ENCODE assay signal across 8 cellular contexts in the genomic region with DNA sequence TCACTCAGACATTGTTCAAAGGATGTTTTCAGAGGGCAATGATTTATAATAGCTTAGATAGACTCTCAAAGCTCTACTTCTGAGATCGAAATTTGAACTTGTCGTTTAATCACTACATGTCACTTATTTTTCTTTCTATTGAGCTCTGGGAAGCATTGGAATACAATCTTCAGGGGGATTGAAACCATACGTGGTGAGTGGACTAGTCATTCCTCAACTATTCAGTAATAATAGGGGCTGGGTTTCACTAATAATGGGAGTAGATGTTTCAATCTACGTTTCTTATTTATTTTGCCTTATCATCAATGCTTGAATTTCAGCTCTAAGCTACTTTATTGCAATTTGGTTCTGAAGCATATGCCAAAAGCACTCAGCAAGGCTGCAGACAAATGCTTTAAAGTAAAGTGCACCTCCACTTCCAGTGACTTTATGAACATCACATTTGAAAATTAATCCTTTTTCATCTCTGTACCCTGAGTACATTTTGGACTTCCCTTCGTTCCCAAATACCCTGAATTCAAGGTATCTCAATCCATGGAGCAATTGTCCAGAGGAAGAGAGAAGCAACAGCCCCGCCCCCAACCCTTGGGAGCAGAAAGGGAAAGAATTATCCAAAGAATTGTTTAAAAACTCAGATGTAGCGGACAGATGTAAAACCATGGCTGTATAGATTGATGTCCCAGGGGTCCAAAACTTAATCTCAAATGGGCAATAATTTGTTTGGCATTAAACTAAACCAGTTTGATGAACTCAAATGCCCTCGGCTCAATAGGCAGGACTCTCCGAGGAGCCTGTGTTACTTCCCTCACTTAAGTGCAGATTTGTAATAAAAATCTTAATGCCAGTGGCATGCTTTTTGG.
DNase-seq lines count a peak whose midpoint lies in the region; ATAC-seq, FAIRE-seq and TF ChIP-seq lines count a peak whose summit lies in the region.

No MANE protein-coding gene starts in this region.

- DNase-seq in A549 (ENCODE audit: low read depth in 1 of 2, low spot score in 1 of 2) (peak; percentile 18 to 26), GM10248 (ENCODE audit: extremely low spot score) (peak; percentile 36), NCI-H82 (lab: John Stamatoyannopoulos, UW) (peak; percentile 83), cerebellar cortex (ENCODE audit: low spot score) (peak; percentile 75), NCI-H774 (lab: John Stamatoyannopoulos, UW) (no peak)

- H3K27me3 ChIP-seq in liver (ENCODE audit: control insufficient read depth in 4 of 4, insufficient read depth in 4 of 4, low read length in 3 of 4) (no peaks in the 10 kb centered on the region), subcutaneous abdominal adipose tissue (ENCODE audit: control insufficient read depth in 5 of 5, insufficient read depth in 4 of 5, low read length in 5 of 5) (no peaks in the 10 kb centered on the region)

- H3K27ac ChIP-seq in A549 (peak overlapping the region; percentile 91 to 95), liver (ENCODE audit: low read depth in 1 of 2, low read length in 2 of 2) (peak overlapping the region; percentile 89 to 98), subcutaneous abdominal adipose tissue (ENCODE audit: low read depth, low read length) (peak overlapping the region; percentile 87)

- H3K4me2 ChIP-seq in A549 = peak overlapping the region; percentile 87

- H3K4me3 ChIP-seq in A549 (peak overlapping the region; percentile 72), liver (ENCODE audit: low read depth in 1 of 3, low read length in 3 of 3) (peak overlapping the region; percentile 50 to 93 (median 90)), subcutaneous abdominal adipose tissue (ENCODE audit: low read depth in 1 of 5, low read length in 5 of 5) (peak overlapping the region; percentile 76 to 93 (median 87))

- H3K9ac ChIP-seq in liver (ENCODE audit: low read depth in 1 of 2, low read length in 2 of 2) = peak overlapping the region; percentile 63 to 88
- H3K9ac ChIP-seq in subcutaneous abdominal adipose tissue (ENCODE audit: low read length in 5 of 5) = peak overlapping the region in 4 of 5 donors; percentile 69 to 88 (median 78)

- no peak for TF ChIP-seq EP300 in A549 (IDR thresholded peaks at IDR 0.05)

- 10% methylated on average over 9 of the region's 9 CpGs for WGBS in A549 (ENCODE audit: missing lambda C conversion rate)
- WGBS in liver = 32% methylated on average over 9 of the region's 9 CpGs

- FAIRE-seq in A549 (lab: Jason Lieb, UNC) = no peak

- H3K36me3 ChIP-seq in liver (ENCODE audit: control insufficient read depth in 4 of 4, insufficient read depth in 3 of 4, low read depth in 1 of 4, low read length in 3 of 4) = no peaks in the 10 kb centered on the region
- H3K36me3 ChIP-seq in subcutaneous abdominal adipose tissue (ENCODE audit: control insufficient read depth in 5 of 5, insufficient read depth in 5 of 5, low read length in 5 of 5) = no peaks in the 10 kb centered on the region

- no peak for TF ChIP-seq RAD21 in A549 (conservative IDR thresholded peaks at IDR 0.05 in 1 of 2, IDR thresholded peaks at IDR 0.05 in 1 of 2)
- no peak for TF ChIP-seq RAD21 in liver (IDR thresholded peaks at IDR 0.05)

- TF ChIP-seq CTCF in A549 (IDR thresholded peaks at IDR 0.05) = no peak
- no peak for TF ChIP-seq CTCF in GM10248 (IDR thresholded peaks at IDR 0.05; ENCODE audit: control extremely low read depth, extremely low read depth, low read depth, missing control alignments)
- TF ChIP-seq CTCF in liver (IDR thresholded peaks at IDR 0.05; ENCODE audit: low read depth, low read length, missing input control) = no peak

- H3K9me3 ChIP-seq in A549 = no peaks in the 10 kb centered on the region
- H3K9me3 ChIP-seq in liver (ENCODE audit: control insufficient read depth in 4 of 4, low read length in 3 of 4) = no peaks in the 10 kb centered on the region
- no peaks in the 10 kb centered on the region for H3K9me3 ChIP-seq in subcutaneous abdominal adipose tissue (ENCODE audit: control insufficient read depth in 5 of 5, low read length in 5 of 5)

- POLR2A ChIA-PET in A549 (lab: Yijun Ruan, JAX) = interaction anchor here (0.6 to 6.9 kb wide), 11 partner anchors 25 to 1738 kb away, joined by 3 to 350 read pairs (median 7); a partner anchor contains a TSS
- POLR2A ChIA-PET in GM10248 (lab: Yijun Ruan, JAX) = interaction anchor here (0.6 to 6.3 kb wide), 29 partner anchors 8 to 1669 kb away, joined by 3 to 211 read pairs (median 6); a partner anchor contains a TSS

- H3K4me1 ChIP-seq in A549 (peaks cover 30% of the 10 kb centered on the region), liver (ENCODE audit: control insufficient read depth in 4 of 4, insufficient read depth in 4 of 4, low read length in 3 of 4) (peaks cover 6 to 22% (median 16%) of the 10 kb centered on the region in 4 donors), subcutaneous abdominal adipose tissue (ENCODE audit: control insufficient read depth in 5 of 5, insufficient read depth in 5 of 5, low read length in 5 of 5) (peaks cover 0 to 40% (median 36%) of the 10 kb centered on the region in 5 donors)

- ATAC-seq in A549 = no peak
- no peak for ATAC-seq in HG02870 (IDR thresholded peaks at IDR 0.05; ENCODE audit: unreplicated experiment)

- CTCF ChIA-PET in A549 (lab: Yijun Ruan, JAX) = interaction anchor here (0.9 to 4.6 kb wide), 3 partner anchors 9 to 30 kb away, joined by 3 to 22 read pairs (median 4); a partner anchor contains a TSS
- CTCF ChIA-PET in GM10248 (lab: Yijun Ruan, JAX) = interaction anchor here (0.8 to 4.9 kb wide), 6 partner anchors 24 to 440 kb away, joined by 3 to 28 read pairs (median 3); a partner anchor contains a TSS

- no peak for TF ChIP-seq POLR2A in A549 (IDR thresholded peaks at IDR 0.05; ENCODE audit: low read length)

TF ChIP-seq in A549, 52 proteins besides CTCF, POLR2A, EP300 and RAD21:
- TF ChIP-seq NFE2L2 (conservative IDR thresholded peaks at IDR 0.05; ENCODE audit: low read length) (no peak), POLR2AphosphoS2 (conservative IDR thresholded peaks at IDR 0.05; ENCODE audit: low read length) (no peak)
TF ChIP-seq in A549: peak in this region for 0.

TF ChIP-seq in liver, 16 proteins besides CTCF, POLR2A, EP300 and RAD21:
- TF ChIP-seq FOXA2 (IDR thresholded peaks at IDR 0.05) (no peak), RXRA (IDR thresholded peaks at IDR 0.05) (peak; percentile 62 to 85), SP1 (IDR thresholded peaks at IDR 0.05) (no peak)
- TF ChIP-seq, protein P1, sequence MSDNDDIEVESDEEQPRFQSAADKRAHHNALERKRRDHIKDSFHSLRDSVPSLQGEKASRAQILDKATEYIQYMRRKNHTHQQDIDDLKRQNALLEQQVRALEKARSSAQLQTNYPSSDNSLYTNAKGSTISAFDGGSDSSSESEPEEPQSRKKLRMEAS (IDR thresholded peaks at IDR 0.05) = no peak
TF ChIP-seq in liver: peak in this region for 1.
